In the genomic region with DNA sequence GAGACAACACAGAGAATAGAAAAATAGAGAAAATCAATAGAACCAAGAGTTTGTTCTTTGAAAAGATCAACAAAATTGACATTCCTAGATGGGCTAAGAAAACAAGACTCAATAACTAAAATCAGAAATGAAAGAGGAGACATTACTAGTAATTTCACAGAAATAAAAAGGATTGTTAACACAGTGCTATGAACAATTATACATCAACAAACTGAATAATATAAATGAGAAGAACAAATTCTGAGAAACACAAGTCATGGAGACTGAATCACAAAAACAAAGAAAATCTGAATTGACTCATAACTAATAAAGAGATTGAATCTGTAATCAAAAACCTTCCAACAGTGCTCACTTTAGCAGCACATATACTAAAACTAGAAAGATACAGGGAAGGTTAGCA, we compare ENCODE assay signal across 14 cellular contexts.
"Had no signal": no experiment of that assay in that cellular context is flagged by ENCODE, and none has a peak within 500 bp of the region (broad histone marks: within the 10 kb centered on the region; RNA-seq: fewer than 3 reads in every experiment).

No MANE protein-coding gene starts in this region.

- H3K9me3 Mint-ChIP-seq: effector memory CD8-positive, alpha-beta T cell had no signal

- H3K27ac Mint-ChIP-seq: memory B cell; nephron; neural progenitor cell; stimulated activated naive CD8-positive, alpha-beta T cell treated with anti-CD3 and anti-CD28 coated beads, Interleukin-15, Interleukin-2, amounts not matched to agents 100 ng/mL and 50 ng/mL, for 24 hours had no signal

- DNase-seq: dermis blood vessel endothelial cell; effector memory CD8-positive, alpha-beta T cell; head of caudate nucleus; kidney; stimulated activated CD4-positive, alpha-beta T cell treated with anti-CD3 and anti-CD28 coated beads, Interleukin-2, amount 100 ng/mL, for 24 hours; stimulated activated CD4-positive, alpha-beta T cell treated with anti-CD3 and anti-CD28 coated beads, Interleukin-4, amount 100 ng/mL, for 24 hours; stimulated activated naive B cell treated with anti-CD40 and anti-IgM and Interleukin-4, amounts not matched to agents 10 μg/mL and 1 μg/mL and 100 μg/mL, for 72 hours; upper lobe of left lung had no signal

- ATAC-seq: effector memory CD8-positive, alpha-beta T cell; left lobe of liver; sciatic nerve; stimulated activated naive B cell treated with anti-CD40 and anti-IgM and Interleukin-4, amounts not matched to agents 10 μg/mL and 1 μg/mL and 100 μg/mL, for 72 hours had no signal

- H3K4me1 Mint-ChIP-seq: nephron; neural progenitor cell; stimulated activated naive B cell treated with anti-CD40 and anti-IgM and Interleukin-4, amounts not matched to agents 10 μg/mL and 1 μg/mL and 100 μg/mL, for 72 hours had no signal

- H3K4me3 Mint-ChIP-seq: effector memory CD8-positive, alpha-beta T cell; memory B cell; nephron; neural progenitor cell; stimulated activated naive B cell treated with anti-CD40 and anti-IgM and Interleukin-4, amounts not matched to agents 10 μg/mL and 1 μg/mL and 100 μg/mL, for 72 hours; stimulated activated naive CD8-positive, alpha-beta T cell treated with anti-CD3 and anti-CD28 coated beads, Interleukin-15, Interleukin-2, amounts not matched to agents 100 ng/mL and 50 ng/mL, for 24 hours had no signal

- H3K27me3 Mint-ChIP-seq: effector memory CD8-positive, alpha-beta T cell; memory B cell; stimulated activated naive B cell treated with anti-CD40 and anti-IgM and Interleukin-4, amounts not matched to agents 10 μg/mL and 1 μg/mL and 100 μg/mL, for 72 hours; stimulated activated naive CD8-positive, alpha-beta T cell treated with anti-CD3 and anti-CD28 coated beads, Interleukin-15, Interleukin-2, amounts not matched to agents 100 ng/mL and 50 ng/mL, for 24 hours had no signal
